ENCODE assay signal across 2 cellular contexts in the genomic region with DNA sequence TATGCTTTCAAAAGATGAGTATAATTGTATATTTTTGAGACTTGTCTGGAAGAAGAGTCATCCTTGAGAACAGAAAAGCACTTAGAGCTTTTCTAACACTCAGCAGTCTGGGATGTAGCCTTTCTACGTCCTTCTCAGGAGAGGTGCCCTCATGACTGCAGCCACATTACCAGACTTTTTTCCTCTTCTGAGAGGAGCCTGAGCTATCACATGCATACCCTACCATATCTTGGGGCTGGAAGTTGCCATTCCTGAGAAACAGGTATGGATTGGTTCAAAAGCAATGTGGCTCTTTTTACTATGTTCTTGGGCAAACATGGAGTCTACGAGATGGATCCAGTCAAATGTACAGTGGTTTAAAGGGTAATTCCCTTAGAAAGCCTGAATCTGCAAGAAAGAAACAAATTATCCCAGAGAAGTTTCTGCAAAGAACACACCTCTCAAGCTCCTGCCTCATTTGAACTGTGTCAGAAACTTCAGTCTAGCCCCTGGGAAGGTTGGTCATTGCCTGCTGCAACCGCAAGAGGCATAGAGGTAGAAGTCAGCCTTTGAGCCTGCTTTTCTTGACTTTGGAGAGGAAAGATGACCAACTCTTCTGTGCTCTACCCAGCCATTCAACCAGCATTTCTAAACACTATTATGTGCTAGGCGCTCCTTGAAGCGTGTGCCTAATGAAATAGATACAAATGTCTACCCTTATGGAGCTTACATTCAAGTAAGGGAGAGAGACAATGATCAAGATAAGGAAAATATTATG.
TF ChIP-seq lines count a peak whose summit lies in the region.

No MANE protein-coding gene starts in this region.

TF ChIP-seq in IMR-90, 13 proteins besides CTCF, POLR2A, EP300 and RAD21 (continued from another document):
- TF ChIP-seq, protein P1, sequence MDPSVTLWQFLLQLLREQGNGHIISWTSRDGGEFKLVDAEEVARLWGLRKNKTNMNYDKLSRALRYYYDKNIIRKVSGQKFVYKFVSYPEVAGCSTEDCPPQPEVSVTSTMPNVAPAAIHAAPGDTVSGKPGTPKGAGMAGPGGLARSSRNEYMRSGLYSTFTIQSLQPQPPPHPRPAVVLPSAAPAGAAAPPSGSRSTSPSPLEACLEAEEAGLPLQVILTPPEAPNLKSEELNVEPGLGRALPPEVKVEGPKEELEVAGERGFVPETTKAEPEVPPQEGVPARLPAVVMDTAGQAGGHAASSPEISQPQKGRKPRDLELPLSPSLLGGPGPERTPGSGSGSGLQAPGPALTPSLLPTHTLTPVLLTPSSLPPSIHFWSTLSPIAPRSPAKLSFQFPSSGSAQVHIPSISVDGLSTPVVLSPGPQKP (IDR thresholded peaks at IDR 0.05; ENCODE audit: borderline replicate concordance, low read depth, low read length) = no peak
- TF ChIP-seq RFX5 (IDR thresholded peaks at IDR 0.05; ENCODE audit: low read depth, low read length) (no peak), RCOR1 (IDR thresholded peaks at IDR 0.05; ENCODE audit: insufficient replicate concordance, low read length) (no peak), MAFK (IDR thresholded peaks at IDR 0.05; ENCODE audit: low read depth, low read length) (no peak), SMC3 (IDR thresholded peaks at IDR 0.05; ENCODE audit: low read depth, low read length) (no peak), USF2 (IDR thresholded peaks at IDR 0.05; ENCODE audit: low read depth, low read length) (no peak)

TF ChIP-seq in SK-N-SH treated with all-trans-retinoic acid at 6 μM for 48 hours, 23 proteins besides CTCF, POLR2A, EP300 and RAD21 (continued from another document):
- TF ChIP-seq TSHZ2 (CRISPR knock-in tag; IDR thresholded peaks at IDR 0.05) (no peak), ARNTL (CRISPR knock-in tag; IDR thresholded peaks at IDR 0.05; ENCODE audit: borderline replicate concordance, low read depth) (no peak), CSDC2 (CRISPR knock-in tag; IDR thresholded peaks at IDR 0.05) (no peak), PATZ1 (CRISPR knock-in tag; IDR thresholded peaks at IDR 0.05; ENCODE audit: borderline replicate concordance) (no peak), ZNF565 (CRISPR knock-in tag; conservative IDR thresholded peaks at IDR 0.05; ENCODE audit: low read depth) (no peak), RARB (CRISPR knock-in tag; IDR thresholded peaks at IDR 0.05) (no peak), ZNF70 (CRISPR knock-in tag; IDR thresholded peaks at IDR 0.05) (no peak), GLIS3 (CRISPR knock-in tag; IDR thresholded peaks at IDR 0.05) (no peak), ZFP3 (CRISPR knock-in tag; IDR thresholded peaks at IDR 0.05) (no peak), CSRNP3 (CRISPR knock-in tag; IDR thresholded peaks at IDR 0.05) (no peak), ZC3H10 (CRISPR knock-in tag; IDR thresholded peaks at IDR 0.05) (no peak)
- TF ChIP-seq, protein P2, sequence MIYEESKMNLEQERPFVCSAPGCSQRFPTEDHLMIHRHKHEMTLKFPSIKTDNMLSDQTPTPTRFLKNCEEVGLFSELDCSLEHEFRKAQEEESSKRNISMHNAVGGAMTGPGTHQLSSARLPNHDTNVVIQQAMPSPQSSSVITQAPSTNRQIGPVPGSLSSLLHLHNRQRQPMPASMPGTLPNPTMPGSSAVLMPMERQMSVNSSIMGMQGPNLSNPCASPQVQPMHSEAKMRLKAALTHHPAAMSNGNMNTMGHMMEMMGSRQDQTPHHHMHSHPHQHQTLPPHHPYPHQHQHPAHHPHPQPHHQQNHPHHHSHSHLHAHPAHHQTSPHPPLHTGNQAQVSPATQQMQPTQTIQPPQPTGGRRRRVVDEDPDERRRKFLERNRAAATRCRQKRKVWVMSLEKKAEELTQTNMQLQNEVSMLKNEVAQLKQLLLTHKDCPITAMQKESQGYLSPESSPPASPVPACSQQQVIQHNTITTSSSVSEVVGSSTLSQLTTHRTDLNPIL (CRISPR knock-in tag; IDR thresholded peaks at IDR 0.05; ENCODE audit: low read depth) = no peak
TF ChIP-seq in SK-N-SH treated with all-trans-retinoic acid at 6 μM for 48 hours: peak in this region for 0.
